ENCODE assay signal across 8 cellular contexts in genomic region chr5:125835293-125836172, GRCh38.
DNase-seq lines count a peak whose midpoint lies in the region; ATAC-seq and TF ChIP-seq lines count a peak whose summit lies in the region.

No MANE protein-coding gene starts in this region.

- ATAC-seq in GM18858 (IDR thresholded peaks at IDR 0.05; ENCODE audit: unreplicated experiment): peak; percentile 80
- peak; percentile 73 for ATAC-seq in HG02943 (IDR thresholded peaks at IDR 0.05; ENCODE audit: low read depth, unreplicated experiment)
- ATAC-seq in HG02623 (IDR thresholded peaks at IDR 0.05; ENCODE audit: unreplicated experiment): no peak

- intact Hi-C loops in CD14-positive monocyte (cut with micrococcal nuclease): no loop called here

- no peaks in the 10 kb centered on the region for H3K27me3 Mint-ChIP-seq in glutamatergic neuron (ENCODE audit: unreplicated experiment)
- peaks cover 0 to 1% (median 0%) of the 10 kb centered on the region in 3 donors for H3K27me3 Mint-ChIP-seq in CD14-positive monocyte (ENCODE audit: low read depth in 3 of 3)

- H3K9me3 Mint-ChIP-seq in glutamatergic neuron (ENCODE audit: unreplicated experiment) (peaks cover 2% of the 10 kb centered on the region), CD14-positive monocyte (peaks cover 3 to 13% (median 9%) of the 10 kb centered on the region in 7 donors)

- peak; percentile 77 for TF ChIP-seq CTCF in glutamatergic neuron (IDR thresholded peaks at IDR 0.05; ENCODE audit: partially characterized antibody, unreplicated experiment)
- no peak for TF ChIP-seq CTCF in CD14-positive monocyte (IDR thresholded peaks at IDR 0.05)

- peaks cover 23% of the 10 kb centered on the region for H3K4me1 Mint-ChIP-seq in glutamatergic neuron (ENCODE audit: low read depth, unreplicated experiment)
- no peaks in the 10 kb centered on the region for H3K4me1 Mint-ChIP-seq in CD14-positive monocyte

- H3K36me3 Mint-ChIP-seq in glutamatergic neuron (ENCODE audit: unreplicated experiment): peaks cover under 1% of the 10 kb centered on the region
- no peaks in the 10 kb centered on the region for H3K36me3 Mint-ChIP-seq in CD14-positive monocyte

- no peak overlapping the region for H3K27ac Mint-ChIP-seq in glutamatergic neuron (ENCODE audit: unreplicated experiment)
- H3K27ac Mint-ChIP-seq in CD14-positive monocyte: no peak overlapping the region

- DNase-seq in SK-N-DZ (ENCODE audit: low spot score) (peak; percentile 75), glutamatergic neuron (peak; percentile 62), pulmonary artery endothelial cell (ENCODE audit: low read depth, low spot score) (peak; percentile 3), CD14-positive monocyte (ENCODE audit: low spot score) (no peak)
- DNase-seq in stimulated activated CD8-positive, alpha-beta memory T cell treated with anti-CD3 and anti-CD28 coated beads, Interleukin-4, amount 100 ng/mL, for 48 hours: no peak

- H3K4me3 Mint-ChIP-seq in glutamatergic neuron (ENCODE audit: unreplicated experiment): peak overlapping the region; percentile 7
- no peak overlapping the region for H3K4me3 Mint-ChIP-seq in CD14-positive monocyte

Comparison
In these comparisons a context has a peak if more than half of its experiments do, and no peak if none do; other contexts are left out.
1. DNase-seq: peak in SK-N-DZ (single experiment), glutamatergic neuron (single experiment) and pulmonary artery endothelial cell (single experiment); none in CD14-positive monocyte (single experiment) and stimulated activated CD8-positive, alpha-beta memory T cell treated with anti-CD3 and anti-CD28 coated beads, Interleukin-4, amount 100 ng/mL, for 48 hours (single experiment).